Comparison of ENCODE assay signal across 8 cellular contexts in genomic region chr13:41700790-41701310, GRCh38.
DNase-seq lines count a peak whose midpoint lies in the region; ATAC-seq and TF ChIP-seq lines count a peak whose summit lies in the region.

No MANE protein-coding gene starts in this region.

- H3K79me2 ChIP-seq in mesendoderm (ENCODE audit: control insufficient read depth, insufficient read depth, low read length), result no peaks in the 10 kb centered on the region

- TF ChIP-seq POLR2A in body of pancreas (IDR thresholded peaks at IDR 0.05), result no peak

- no peak overlapping the region for H3K27ac Mint-ChIP-seq in effector memory CD8-positive, alpha-beta T cell

- no peak overlapping the region for H4K8ac ChIP-seq in mesendoderm (ENCODE audit: low read depth, low read length)

- no peak overlapping the region for H2BK5ac ChIP-seq in mesendoderm (ENCODE audit: low read length)

- DNase-seq in Daoy (ENCODE audit: low read depth), result peak; percentile 55
- peak; percentile 82 to 94 for DNase-seq in NCI-H2081 (lab: John Stamatoyannopoulos, UW)
- peak; percentile 17 to 59 (median 47) for DNase-seq in body of pancreas
- DNase-seq in mucosa of gallbladder (ENCODE audit: low spot score), result peak; percentile 25
- DNase-seq in effector memory CD8-positive, alpha-beta T cell, result no peak
- no peak for DNase-seq in stimulated activated CD4-positive, alpha-beta T cell treated with anti-CD3 and anti-CD28 coated beads, Interleukin-2, amount 100 ng/mL, for 24 hours
- DNase-seq in mesendoderm, result no peak

- peaks cover 0 to 4% of the 10 kb centered on the region in 2 donors for H3K4me1 Mint-ChIP-seq in effector memory CD8-positive, alpha-beta T cell (ENCODE audit: low read depth in 2 of 2)

- no peak overlapping the region for H3K4me2 ChIP-seq in mesendoderm (ENCODE audit: low read length)

- H3K27ac ChIP-seq in body of pancreas (peak overlapping the region in 1 of 4 donors; percentile 15), mesendoderm (ENCODE audit: low read depth, low read length) (no peak overlapping the region)

- H3K4me1 ChIP-seq in body of pancreas (peaks cover 36% of the 10 kb centered on the region), mesendoderm (ENCODE audit: control insufficient read depth, low read depth, low read length) (peaks cover 10% of the 10 kb centered on the region)

- no peaks in the 10 kb centered on the region for H3K27me3 ChIP-seq in body of pancreas
- no peaks in the 10 kb centered on the region for H3K27me3 ChIP-seq in mesendoderm (ENCODE audit: insufficient read depth, low read length, poor library complexity)

- H3K23ac ChIP-seq in mesendoderm (ENCODE audit: low read length), result no peak overlapping the region

- no peaks in the 10 kb centered on the region for H3K9me3 Mint-ChIP-seq in effector memory CD8-positive, alpha-beta T cell

- no peaks in the 10 kb centered on the region for H3K36me3 Mint-ChIP-seq in effector memory CD8-positive, alpha-beta T cell (ENCODE audit: insufficient read depth)

- H3K18ac ChIP-seq in mesendoderm (ENCODE audit: low read length), result no peak overlapping the region

- H4K5ac ChIP-seq in mesendoderm (ENCODE audit: low read length), result no peak overlapping the region

- H3K4me3 ChIP-seq in body of pancreas (no peak overlapping the region), mesendoderm (ENCODE audit: low read length) (no peak overlapping the region)

- no peaks in the 10 kb centered on the region for H3K79me1 ChIP-seq in mesendoderm (ENCODE audit: low read length)

- no peak overlapping the region for H3K4me3 Mint-ChIP-seq in effector memory CD8-positive, alpha-beta T cell

- no peaks in the 10 kb centered on the region for H3K9me3 ChIP-seq in body of pancreas

- H2BK120ac ChIP-seq in mesendoderm (ENCODE audit: low read depth, low read length), result no peak overlapping the region

- no peak overlapping the region for H2AK5ac ChIP-seq in mesendoderm (ENCODE audit: low read length)

- no peak overlapping the region for H3K56ac ChIP-seq in mesendoderm (ENCODE audit: low read length)

- no peak overlapping the region for H3K4ac ChIP-seq in mesendoderm (ENCODE audit: low read depth, low read length)

- no peaks in the 10 kb centered on the region for H3K27me3 Mint-ChIP-seq in effector memory CD8-positive, alpha-beta T cell

- peak; percentile 55 for ATAC-seq in body of pancreas
- ATAC-seq in HG02798 (IDR thresholded peaks at IDR 0.05; ENCODE audit: poor library complexity, unreplicated experiment), result no peak
- no peak for ATAC-seq in effector memory CD8-positive, alpha-beta T cell (replicated peaks)

- no peak overlapping the region for H3K9ac ChIP-seq in mesendoderm (ENCODE audit: low read length)

- intact Hi-C loops in body of pancreas (cut with DNase I), result no loop called here

- H2BK15ac ChIP-seq in mesendoderm (replicated peaks; ENCODE audit: low read depth), result no peak overlapping the region

- no peak for TF ChIP-seq CTCF in body of pancreas (IDR thresholded peaks at IDR 0.05)

- H3K36me3 ChIP-seq in body of pancreas (replicated peaks in 1 of 2; ENCODE audit: insufficient read depth in 1 of 2, low read depth in 2 of 2), result no peaks in the 10 kb centered on the region
- no peaks in the 10 kb centered on the region for H3K36me3 ChIP-seq in mesendoderm (ENCODE audit: control insufficient read depth, insufficient read depth, low read length)

Comparison
In these comparisons a context has a peak if more than half of its experiments do, and no peak if none do; other contexts are left out.
1. DNase-seq: peak in Daoy (single experiment), NCI-H2081 (2 of 2), body of pancreas (4 of 4) and mucosa of gallbladder (single experiment); none in effector memory CD8-positive, alpha-beta T cell (0 of 3), stimulated activated CD4-positive, alpha-beta T cell treated with anti-CD3 and anti-CD28 coated beads, Interleukin-2, amount 100 ng/mL, for 24 hours (0 of 2) and mesendoderm (single experiment).